3 cellular contexts compared by ENCODE assay signal in the genomic region with DNA sequence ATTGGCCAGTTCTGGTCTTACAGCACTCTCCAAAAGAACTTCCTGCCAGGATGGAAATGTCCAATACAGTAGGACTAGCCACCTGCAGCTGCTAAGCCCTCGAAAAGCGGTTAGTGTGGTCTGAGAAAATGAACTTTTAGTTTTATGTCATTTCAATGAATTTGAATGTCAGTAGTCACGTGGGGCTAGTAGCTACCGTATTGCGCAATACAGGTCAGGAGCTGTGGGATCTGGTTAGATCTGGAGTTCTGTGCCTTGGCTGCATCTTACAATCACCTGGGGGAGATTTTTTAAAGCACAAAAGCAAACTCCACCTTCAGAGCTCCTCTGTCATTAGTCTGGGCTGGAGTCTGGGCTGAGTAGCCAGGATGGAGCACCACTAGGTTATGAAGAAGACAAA.
TF ChIP-seq lines count a peak whose summit lies in the region.

No MANE protein-coding gene starts in this region.

TF ChIP-seq in HepG2, 621 proteins besides CTCF, POLR2A, EP300 and RAD21:
- TF ChIP-seq KLF16 (CRISPR knock-in tag; IDR thresholded peaks at IDR 0.05) (no peak), CEBPG (CRISPR knock-in tag; IDR thresholded peaks at IDR 0.05) (peak; percentile 89), CEBPB (IDR thresholded peaks at IDR 0.05; ENCODE audit: borderline replicate concordance, low read depth, low read length) (peak; percentile 98), ZBTB4 (CRISPR knock-in tag; IDR thresholded peaks at IDR 0.05; ENCODE audit: borderline replicate concordance) (no peak), PHF21A (CRISPR knock-in tag; IDR thresholded peaks at IDR 0.05) (no peak)
- TF ChIP-seq, protein P1, sequence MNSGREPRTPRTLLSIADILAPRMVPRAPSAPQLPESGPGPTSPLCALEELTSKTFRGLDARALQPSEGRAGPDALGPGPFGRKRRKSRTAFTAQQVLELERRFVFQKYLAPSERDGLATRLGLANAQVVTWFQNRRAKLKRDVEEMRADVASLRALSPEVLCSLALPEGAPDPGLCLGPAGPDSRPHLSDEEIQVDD (CRISPR knock-in tag; IDR thresholded peaks at IDR 0.05; ENCODE audit: borderline replicate concordance) = no peak

TF ChIP-seq in Ishikawa, 13 proteins besides CTCF, POLR2A, EP300 and RAD21:
- TF ChIP-seq MAX (IDR thresholded peaks at IDR 0.05) (no peak), CEBPB (IDR thresholded peaks at IDR 0.05) (peak; percentile 98), USF1 (IDR thresholded peaks at IDR 0.05) (peak; percentile 64), EGR1 (IDR thresholded peaks at IDR 0.05) (no peak)

TF ChIP-seq in K562, 482 proteins besides CTCF, POLR2A, EP300 and RAD21:
- TF ChIP-seq, protein P2, sequence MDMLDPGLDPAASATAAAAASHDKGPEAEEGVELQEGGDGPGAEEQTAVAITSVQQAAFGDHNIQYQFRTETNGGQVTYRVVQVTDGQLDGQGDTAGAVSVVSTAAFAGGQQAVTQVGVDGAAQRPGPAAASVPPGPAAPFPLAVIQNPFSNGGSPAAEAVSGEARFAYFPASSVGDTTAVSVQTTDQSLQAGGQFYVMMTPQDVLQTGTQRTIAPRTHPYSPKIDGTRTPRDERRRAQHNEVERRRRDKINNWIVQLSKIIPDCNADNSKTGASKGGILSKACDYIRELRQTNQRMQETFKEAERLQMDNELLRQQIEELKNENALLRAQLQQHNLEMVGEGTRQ (CRISPR knock-in tag; IDR thresholded peaks at IDR 0.05) = peak; percentile 84
- peak; percentile 99 for TF ChIP-seq CEBPB (tag; IDR thresholded peaks at IDR 0.05)
- TF ChIP-seq PHB (CRISPR knock-in tag; IDR thresholded peaks at IDR 0.05) = no peak
- no peak for TF ChIP-seq TBL1XR1 (IDR thresholded peaks at IDR 0.05; ENCODE audit: low read length in 2 of 2)
- TF ChIP-seq IRF9 (tag; IDR thresholded peaks at IDR 0.05) = peak; percentile 92
- no peak for TF ChIP-seq POLR2AphosphoS2 (IDR thresholded peaks at IDR 0.05; ENCODE audit: low read length)
- TF ChIP-seq ATF3 (IDR thresholded peaks at IDR 0.05) = peak; percentile 43; the same call in 1 of the 2 replicates
- no peak for TF ChIP-seq ATF3 (CRISPR knock-in tag; conservative IDR thresholded peaks at IDR 0.05)
- peak; percentile 85 for TF ChIP-seq CEBPG (CRISPR knock-in tag; IDR thresholded peaks at IDR 0.05)
- TF ChIP-seq CEBPG (tag; conservative IDR thresholded peaks at IDR 0.05 in 1 of 2, IDR thresholded peaks at IDR 0.05 in 1 of 2) = peak; percentile 91 to 100
- peak; percentile 72 for TF ChIP-seq USF1 (CRISPR knock-in tag; IDR thresholded peaks at IDR 0.05)
- TF ChIP-seq ZNF79 (CRISPR knock-in tag; IDR thresholded peaks at IDR 0.05; ENCODE audit: low read depth) = no peak
- TF ChIP-seq RAD51 (IDR thresholded peaks at IDR 0.05; ENCODE audit: borderline replicate concordance, low read depth) = peak; percentile 54; the same call in 1 of the 2 replicates
